In genomic region chr12:115227137-115227615, GRCh38 we compare ENCODE assay signal across 11 cellular contexts.
A peak's percentile ranks its signal among the peaks of the same experiment; 100 is the strongest.
DNase-seq lines count a peak whose midpoint lies in the region; ATAC-seq, FAIRE-seq and TF ChIP-seq lines count a peak whose summit lies in the region.
"Had no signal": no experiment of that assay in that cellular context is flagged by ENCODE, and none has a peak within 500 bp of the region (broad histone marks: within the 10 kb centered on the region; RNA-seq: fewer than 3 reads in every experiment).

No MANE protein-coding gene starts in this region.

- H3K4me3 ChIP-seq in AG04449 (ENCODE audit: low read depth, low read length): no peak overlapping the region
- H3K4me3 ChIP-seq in bronchial epithelial cell (ENCODE audit: low read depth, low read length): no peak overlapping the region
- H3K4me3 ChIP-seq: BLaER1 treated with 17β-estradiol and CSF1 and Interleukin-3, amounts not matched to agents 10 nM and 100 nM; vagina had no signal

- no peak for TF ChIP-seq CTCF in AG04449 (IDR thresholded peaks at IDR 0.05; ENCODE audit: insufficient read depth, low read length, missing control alignments)
- no peak for TF ChIP-seq CTCF in bronchial epithelial cell (IDR thresholded peaks at IDR 0.05; ENCODE audit: insufficient read depth, low read length, severe bottlenecking)

- POLR2A ChIA-PET in AG04449 (lab: Yijun Ruan, JAX): interaction anchor here (1.1 to 3.3 kb wide), 3 partner anchors 71 to 543 kb away, joined by 3 to 17 read pairs (median 4); partner anchors contain the start of gene TBX3

- ATAC-seq in sciatic nerve: no peak

- peaks cover 4% of the 10 kb centered on the region for H3K27me3 ChIP-seq in bronchial epithelial cell (ENCODE audit: control insufficient read depth, insufficient read depth, low read length)
- H3K27me3 ChIP-seq: BLaER1 treated with 17β-estradiol and CSF1 and Interleukin-3, amounts not matched to agents 10 nM and 100 nM; vagina had no signal

- intact Hi-C loops in sciatic nerve (cut with DNase I): no loop called here

- DNase-seq in AG04449 (ENCODE audit: low read depth, low spot score) (peak; percentile 77), HTR-8/SVneo (ENCODE audit: insufficient read length, low spot score) (peak; percentile 34), bronchial epithelial cell (ENCODE audit: low read depth) (peak; percentile 96), iPS-NIHi7 (ENCODE audit: extremely low spot score) (peak; percentile 31), AML-193 (lab: John Stamatoyannopoulos, UW) (no peak), sciatic nerve (ENCODE audit: low spot score) (no peak), T-helper 9 cell (no peak), HuH-7 (ENCODE audit: low spot score) (no peak)
- DNase-seq: NCI-H2029 had no signal

- CTCF ChIA-PET in AG04449 (lab: Yijun Ruan, JAX): interaction anchor here (0.8 to 1.3 kb wide), 2 partner anchors 526 to 558 kb away, joined by 3 to 5 read pairs; no protein-coding TSS in a partner anchor

- H3K36me3 ChIP-seq in bronchial epithelial cell (ENCODE audit: control insufficient read depth, insufficient read depth, low read length): no peaks in the 10 kb centered on the region
- H3K36me3 ChIP-seq: BLaER1 treated with 17β-estradiol and CSF1 and Interleukin-3, amounts not matched to agents 10 nM and 100 nM; vagina had no signal

- no peak for FAIRE-seq in HTR-8/SVneo (lab: Jason Lieb, UNC)
- peak; percentile 89 for FAIRE-seq in bronchial epithelial cell (lab: Jason Lieb, UNC)

Comparison
In these comparisons a context has a peak if more than half of its experiments do, and no peak if none do; other contexts are left out.
1. DNase-seq: peak in AG04449 (single experiment), HTR-8/SVneo (single experiment), bronchial epithelial cell (single experiment) and iPS-NIHi7 (single experiment); none in AML-193 (0 of 2), sciatic nerve (single experiment), T-helper 9 cell (single experiment) and HuH-7 (single experiment).